In the genomic region with DNA sequence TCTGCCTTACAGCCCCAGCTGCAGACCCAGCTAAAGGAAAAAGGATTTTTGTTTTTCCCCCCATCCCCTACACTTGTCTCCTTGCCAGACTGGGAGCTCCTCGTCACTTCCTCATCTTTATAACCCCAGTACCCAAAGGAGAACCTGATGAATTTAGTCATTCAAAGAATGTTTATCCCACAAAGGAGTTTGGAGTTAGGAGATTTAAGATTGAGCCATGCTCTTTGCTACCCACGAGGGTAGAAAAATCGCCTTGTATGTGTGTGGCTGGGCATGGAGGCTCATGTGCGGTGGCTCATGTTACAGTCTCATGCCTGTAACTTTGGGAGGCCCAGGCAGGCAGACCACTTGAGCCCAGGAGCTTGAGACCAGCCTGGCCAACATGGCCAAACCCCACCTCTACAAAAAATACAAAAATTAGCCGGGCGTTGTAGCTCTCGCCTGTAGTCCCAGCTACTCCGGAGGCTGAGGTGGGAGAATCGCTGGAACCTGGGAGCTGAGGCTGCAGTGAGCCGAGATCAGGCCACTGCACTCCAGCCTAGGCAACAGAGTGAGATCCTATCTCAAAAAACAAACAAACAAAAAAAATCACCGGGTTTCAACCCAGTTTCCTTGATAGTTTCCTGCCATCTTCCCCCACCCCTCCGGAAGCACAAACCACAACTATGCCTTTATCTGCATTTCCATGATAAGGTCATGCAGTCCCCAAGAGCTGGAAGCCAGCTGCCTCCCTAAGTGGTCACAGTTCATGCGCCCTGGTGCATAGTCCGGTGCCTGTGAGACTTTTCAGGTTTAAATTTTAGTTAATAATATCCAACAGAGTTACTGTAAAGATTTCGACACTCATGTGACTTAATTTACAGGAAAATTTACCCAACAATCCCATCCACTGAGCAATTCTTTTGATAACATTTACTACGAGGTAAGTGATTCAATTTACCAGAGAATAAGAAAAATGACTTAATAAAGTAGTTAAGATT, we compare ENCODE assay signal across 1 cellular context.
A peak's percentile ranks its signal among the peaks of the same experiment; 100 is the strongest.
TF ChIP-seq lines count a peak whose summit lies in the region.

No MANE protein-coding gene starts in this region.

TF ChIP-seq in SK-N-SH, 30 proteins besides CTCF, POLR2A, EP300 and RAD21 (continued from another document):
- TF ChIP-seq RCOR1 (IDR thresholded peaks at IDR 0.05; ENCODE audit: low read length) (peak; percentile 41; the same call in 1 of the 2 replicates), TCF12 (IDR thresholded peaks at IDR 0.05) (peak; percentile 31; the same call in 1 of the 2 replicates), MAX (IDR thresholded peaks at IDR 0.05; ENCODE audit: low read depth) (no peak), JUND (IDR thresholded peaks at IDR 0.05) (no peak), MEF2A (IDR thresholded peaks at IDR 0.05; ENCODE audit: borderline replicate concordance, low read depth) (no peak), PBX3 (IDR thresholded peaks at IDR 0.05) (no peak)
